In genomic region chr5:31952034-31952433, GRCh38 we compare ENCODE assay signal across 27 cellular contexts.
"Had no signal": no experiment of that assay in that cellular context is flagged by ENCODE, and none has a peak within 500 bp of the region (broad histone marks: within the 10 kb centered on the region; RNA-seq: fewer than 3 reads in every experiment).

No MANE protein-coding gene starts in this region.

- H3K27ac ChIP-seq: esophagus squamous epithelium, hepatocyte, left ventricle myocardium inferior, lower lobe of right lung, psoas muscle, right lobe of liver, spleen, thoracic aorta, transverse colon had no signal

- H3K4me1 Mint-ChIP-seq: memory B cell; naive B cell; stimulated activated memory B cell treated with anti-CD40 and anti-IgM and Interleukin-4, amounts not matched to agents 10 μg/mL and 1 μg/mL and 100 μg/mL, for 72 hours had no signal

- H3K27me3 Mint-ChIP-seq: dendritic cell treated with granulocyte-macrophage colony-stimulating factor and Interleukin-4, amounts not matched to agents 40 ng/mL and 50 ng/mL, for 4 days; stimulated activated memory B cell treated with anti-CD40 and anti-IgM and Interleukin-4, amounts not matched to agents 10 μg/mL and 1 μg/mL and 100 μg/mL, for 72 hours; stimulated activated naive CD8-positive, alpha-beta T cell treated with anti-CD3 and anti-CD28 coated beads, Interleukin-15, Interleukin-2, amounts not matched to agents 100 ng/mL and 50 ng/mL, for 24 hours had no signal

- H3K4me3 Mint-ChIP-seq: dendritic cell treated with granulocyte-macrophage colony-stimulating factor and Interleukin-4, amounts not matched to agents 40 ng/mL and 50 ng/mL, for 4 days; effector memory CD8-positive, alpha-beta T cell; memory B cell; naive B cell; nephron; stimulated activated memory B cell treated with anti-CD40 and anti-IgM and Interleukin-4, amounts not matched to agents 10 μg/mL and 1 μg/mL and 100 μg/mL, for 72 hours; stimulated activated naive CD8-positive, alpha-beta T cell treated with anti-CD3 and anti-CD28 coated beads, Interleukin-15, Interleukin-2, amounts not matched to agents 100 ng/mL and 50 ng/mL, for 24 hours had no signal

- H3K9me3 ChIP-seq: esophagus squamous epithelium, right lobe of liver, spleen, thoracic aorta, transverse colon had no signal

- H2AFZ ChIP-seq: hepatocyte had no signal

- H3K4me2 ChIP-seq: hepatocyte had no signal

- H3K36me3 ChIP-seq: esophagus squamous epithelium, left ventricle myocardium inferior, lower lobe of right lung, right lobe of liver, spleen, thoracic aorta, transverse colon had no signal

- DNase-seq: effector memory CD8-positive, alpha-beta T cell; esophagus squamous epithelium; foreskin fibroblast; kidney; left cardiac atrium; left ventricle myocardium inferior; lower lobe of right lung; midbrain; naive B cell; occipital lobe; psoas muscle; retina; right lobe of liver; spleen; stimulated activated CD4-positive, alpha-beta T cell treated with anti-CD3 and anti-CD28 coated beads, Interleukin-15, amount 100 ng/mL, for 24 hours; stimulated activated CD4-positive, alpha-beta T cell treated with anti-CD3 and anti-CD28 coated beads, Interleukin-1b, Interleukin-23, amount 100 ng/mL, for 48 hours; stimulated activated CD4-positive, alpha-beta T cell treated with anti-CD3 and anti-CD28 coated beads, Interleukin-4, amount 100 ng/mL, for 24 hours; substantia nigra; transverse colon had no signal

- H3K4me3 ChIP-seq: esophagus squamous epithelium, hepatocyte, left ventricle myocardium inferior, lower lobe of right lung, psoas muscle, right lobe of liver, spleen, thoracic aorta, transverse colon had no signal

- ATAC-seq: effector memory CD8-positive, alpha-beta T cell; left cardiac atrium; lower lobe of right lung; psoas muscle; right lobe of liver; stimulated activated memory B cell treated with anti-CD40 and anti-IgM and Interleukin-4, amounts not matched to agents 10 μg/mL and 1 μg/mL and 100 μg/mL, for 72 hours had no signal

- FAIRE-seq: colon, kidney had no signal

- H3K9me3 Mint-ChIP-seq: dendritic cell treated with granulocyte-macrophage colony-stimulating factor and Interleukin-4, amounts not matched to agents 40 ng/mL and 50 ng/mL, for 4 days; effector memory CD8-positive, alpha-beta T cell; stimulated activated memory B cell treated with anti-CD40 and anti-IgM and Interleukin-4, amounts not matched to agents 10 μg/mL and 1 μg/mL and 100 μg/mL, for 72 hours; stimulated activated naive CD8-positive, alpha-beta T cell treated with anti-CD3 and anti-CD28 coated beads, Interleukin-15, Interleukin-2, amounts not matched to agents 100 ng/mL and 50 ng/mL, for 24 hours had no signal

- H3K79me2 ChIP-seq: hepatocyte had no signal

- H3K27me3 ChIP-seq: esophagus squamous epithelium, hepatocyte, right lobe of liver, spleen, transverse colon had no signal

- H3K27ac Mint-ChIP-seq: dendritic cell treated with granulocyte-macrophage colony-stimulating factor and Interleukin-4, amounts not matched to agents 40 ng/mL and 50 ng/mL, for 4 days; effector memory CD8-positive, alpha-beta T cell; memory B cell; naive B cell; stimulated activated memory B cell treated with anti-CD40 and anti-IgM and Interleukin-4, amounts not matched to agents 10 μg/mL and 1 μg/mL and 100 μg/mL, for 72 hours; stimulated activated naive CD8-positive, alpha-beta T cell treated with anti-CD3 and anti-CD28 coated beads, Interleukin-15, Interleukin-2, amounts not matched to agents 100 ng/mL and 50 ng/mL, for 24 hours had no signal

- H3K4me1 ChIP-seq: lower lobe of right lung, psoas muscle, right lobe of liver, spleen had no signal

- H3K36me3 Mint-ChIP-seq: memory B cell; naive B cell; stimulated activated memory B cell treated with anti-CD40 and anti-IgM and Interleukin-4, amounts not matched to agents 10 μg/mL and 1 μg/mL and 100 μg/mL, for 72 hours had no signal
